1 cellular context compared by ENCODE assay signal in the genomic region with DNA sequence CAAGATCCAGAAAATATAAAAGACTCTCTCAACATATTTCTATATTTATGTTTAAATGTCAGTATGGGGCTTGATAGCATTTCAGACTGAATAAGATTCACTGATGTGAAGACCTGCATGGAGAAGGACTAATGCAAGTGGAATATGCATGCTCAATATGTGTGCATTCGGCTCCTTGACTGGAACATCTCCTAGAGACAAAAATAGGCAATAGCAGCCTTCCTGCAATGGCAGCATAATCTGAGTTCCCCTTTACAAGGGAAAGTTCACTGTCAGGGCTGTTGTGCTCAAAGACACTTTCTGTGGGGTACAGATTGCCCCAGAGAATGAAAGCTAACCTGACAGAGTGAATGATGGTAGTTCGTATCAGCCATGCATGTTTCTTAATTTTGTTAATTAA.
TF ChIP-seq lines count a peak whose summit lies in the region.

No MANE protein-coding gene starts in this region.

TF ChIP-seq in SK-N-SH, 30 proteins besides CTCF, POLR2A, EP300 and RAD21:
- TF ChIP-seq MXI1 (IDR thresholded peaks at IDR 0.05; ENCODE audit: low read depth, low read length) (no peak), SMC3 (IDR thresholded peaks at IDR 0.05; ENCODE audit: low read depth, low read length) (no peak), NFIC (IDR thresholded peaks at IDR 0.05; ENCODE audit: borderline replicate concordance) (no peak), TCF12 (IDR thresholded peaks at IDR 0.05) (no peak), EZH2phosphoT487 (IDR thresholded peaks at IDR 0.05; ENCODE audit: borderline replicate concordance, low read depth) (no peak), POLR2AphosphoS5 (IDR thresholded peaks at IDR 0.05; ENCODE audit: low read depth, low read length) (no peak), MAX (IDR thresholded peaks at IDR 0.05; ENCODE audit: low read depth) (no peak), USF1 (IDR thresholded peaks at IDR 0.05; ENCODE audit: borderline replicate concordance, low read depth) (no peak)
- TF ChIP-seq, protein P1, sequence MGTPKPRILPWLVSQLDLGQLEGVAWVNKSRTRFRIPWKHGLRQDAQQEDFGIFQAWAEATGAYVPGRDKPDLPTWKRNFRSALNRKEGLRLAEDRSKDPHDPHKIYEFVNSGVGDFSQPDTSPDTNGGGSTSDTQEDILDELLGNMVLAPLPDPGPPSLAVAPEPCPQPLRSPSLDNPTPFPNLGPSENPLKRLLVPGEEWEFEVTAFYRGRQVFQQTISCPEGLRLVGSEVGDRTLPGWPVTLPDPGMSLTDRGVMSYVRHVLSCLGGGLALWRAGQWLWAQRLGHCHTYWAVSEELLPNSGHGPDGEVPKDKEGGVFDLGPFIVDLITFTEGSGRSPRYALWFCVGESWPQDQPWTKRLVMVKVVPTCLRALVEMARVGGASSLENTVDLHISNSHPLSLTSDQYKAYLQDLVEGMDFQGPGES (IDR thresholded peaks at IDR 0.05; ENCODE audit: low read depth, low read length): no peak
